ENCODE assay signal across 13 cellular contexts in the genomic region with DNA sequence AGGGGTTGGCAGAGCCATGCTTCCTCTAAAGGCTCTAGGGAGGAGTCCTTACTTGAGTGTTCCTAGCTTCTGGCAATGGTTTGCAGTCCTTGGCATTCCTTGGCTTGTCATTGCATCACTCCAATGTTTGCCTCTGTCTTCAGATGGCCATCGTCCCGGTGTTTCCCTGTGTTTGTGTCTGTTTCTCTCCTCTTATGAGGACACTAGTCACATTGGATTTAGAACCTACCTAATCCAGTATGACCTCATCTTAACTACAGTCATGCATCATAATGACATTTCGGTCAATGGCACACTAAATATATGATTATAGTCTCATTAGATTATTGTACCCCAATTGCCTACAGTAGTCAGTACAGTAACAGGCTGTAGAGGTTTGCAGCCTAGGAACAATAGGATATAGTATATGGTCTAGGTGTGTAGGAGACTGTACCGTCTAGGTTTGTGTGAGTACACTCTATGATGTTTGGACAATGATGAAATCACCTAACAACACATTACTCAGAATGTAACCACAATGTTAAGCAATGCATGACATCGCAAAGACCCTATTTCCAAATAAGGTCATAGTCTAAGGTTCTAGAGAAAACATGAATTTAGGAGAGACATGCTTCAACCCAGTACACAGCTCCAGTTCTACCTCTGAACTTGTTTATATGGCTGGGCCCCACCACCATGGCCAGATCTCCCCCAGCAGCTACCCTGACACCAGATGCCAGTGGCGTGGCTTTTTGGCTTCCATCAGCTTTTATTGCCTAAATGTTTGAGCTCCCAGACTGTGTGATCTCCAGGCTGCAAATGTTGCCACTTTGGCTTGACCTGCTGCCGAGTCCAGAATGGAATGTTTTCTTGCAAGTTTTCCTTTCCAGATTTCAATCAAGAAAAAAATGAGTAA. TPM values are rescaled to one million over a fixed set of nuclear protein-coding genes. Genes with fewer than 3 reads are reported as not detected.
DNase-seq lines count a peak whose midpoint lies in the region; FAIRE-seq and TF ChIP-seq lines count a peak whose summit lies in the region.
"Had no signal": no experiment of that assay in that cellular context is flagged by ENCODE, and none has a peak within 500 bp of the region (broad histone marks: within the 10 kb centered on the region; RNA-seq: fewer than 3 reads in every experiment).

No MANE protein-coding gene starts in this region.

- DNase-seq in HFFc6 (peak; percentile 22), RCC 7860 (ENCODE audit: low spot score) (peak; percentile 65), fibroblast of mammary gland (ENCODE audit: low read depth) (peak; percentile 78), Karpas-422 (no peak), NCI-H526 treated with DMSO at 0.1 percent for 48 hours (lab: John Stamatoyannopoulos, UW) (no peak), frontal cortex (ENCODE audit: low spot score in 2 of 2) (no peak)
- DNase-seq: activated B cell treated with CpG ODN at 0.5 μM for 24 hours; activated T-cell treated with anti-CD3 and anti-CD28 coated beads, Interleukin-2, amount 50 U/mL, for 1 hour; DMS153; naive thymus-derived CD8-positive, alpha-beta T cell; small intestine had no signal

- peak overlapping the region; percentile 82 for H3K27ac ChIP-seq in subcutaneous abdominal adipose tissue (ENCODE audit: low read depth, low read length)
- no peak overlapping the region for H3K27ac ChIP-seq in Karpas-422 (ENCODE audit: low read length)

- H3K27me3 Mint-ChIP-seq in HFFc6 (ENCODE audit: insufficient read depth) = no peaks in the 10 kb centered on the region; the same call in none of the 2 replicates

- H3K36me3 ChIP-seq in subcutaneous abdominal adipose tissue (ENCODE audit: control insufficient read depth in 5 of 5, insufficient read depth in 5 of 5, low read length in 5 of 5) = no peaks in the 10 kb centered on the region
- H3K36me3 ChIP-seq in Karpas-422 (ENCODE audit: insufficient read depth, low read length) = no peaks in the 10 kb centered on the region

- no peak overlapping the region for H3K4me2 ChIP-seq in Karpas-422 (ENCODE audit: low read depth, low read length, poor library complexity, severe bottlenecking)

- H3K9me3 ChIP-seq in subcutaneous abdominal adipose tissue (ENCODE audit: control insufficient read depth in 5 of 5, low read length in 5 of 5) (peaks cover 3 to 28% (median 21%) of the 10 kb centered on the region in 5 donors), Karpas-422 (ENCODE audit: low read length) (no peaks in the 10 kb centered on the region)

- FAIRE-seq in RCC 7860 (lab: Jason Lieb, UNC) (no peak), frontal cortex (lab: Jason Lieb, UNC) (no peak)
- FAIRE-seq: keratinocyte, small intestine had no signal

- H2AFZ ChIP-seq in Karpas-422 (ENCODE audit: low read length) = no peak overlapping the region

- no peaks in the 10 kb centered on the region for H3K27me3 ChIP-seq in subcutaneous abdominal adipose tissue (ENCODE audit: control insufficient read depth in 5 of 5, insufficient read depth in 4 of 5, low read length in 5 of 5)
- H3K27me3 ChIP-seq in Karpas-422 (ENCODE audit: low read length) = no peaks in the 10 kb centered on the region

- H3K4me1 Mint-ChIP-seq in HFFc6 (ENCODE audit: low read depth) = peaks cover 11% of the 10 kb centered on the region
- H3K4me1 Mint-ChIP-seq: activated B cell treated with CpG ODN at 0.5 μM for 24 hours; naive thymus-derived CD8-positive, alpha-beta T cell had no signal

- H3K4me1 ChIP-seq in subcutaneous abdominal adipose tissue (ENCODE audit: control insufficient read depth in 5 of 5, insufficient read depth in 5 of 5, low read length in 5 of 5) = peaks cover 0 to 17% (median 8%) of the 10 kb centered on the region in 5 donors
- no peaks in the 10 kb centered on the region for H3K4me1 ChIP-seq in Karpas-422 (ENCODE audit: low read length)

- no peaks in the 10 kb centered on the region for H3K9me2 ChIP-seq in Karpas-422 (replicated peaks; ENCODE audit: insufficient read depth, low read length)

- H3K9ac ChIP-seq in subcutaneous abdominal adipose tissue (ENCODE audit: low read length in 5 of 5) = peak overlapping the region in 1 of 5 donors; percentile 19
- H3K9ac ChIP-seq in Karpas-422 (ENCODE audit: low read length) = no peak overlapping the region

- H4K20me1 ChIP-seq in Karpas-422 (ENCODE audit: insufficient read depth, low read depth, low read length) = no peaks in the 10 kb centered on the region

- no peak overlapping the region for H3K27ac Mint-ChIP-seq in HFFc6
- H3K27ac Mint-ChIP-seq: activated B cell treated with CpG ODN at 0.5 μM for 24 hours; naive thymus-derived CD8-positive, alpha-beta T cell had no signal

- no peak for TF ChIP-seq CTCF in HFFc6 (IDR thresholded peaks at IDR 0.05)
- no peak for TF ChIP-seq CTCF in fibroblast of mammary gland (conservative IDR thresholded peaks at IDR 0.05; ENCODE audit: control insufficient read depth, insufficient read depth, low read depth, low read length)

- no peak overlapping the region for H3K4me3 Mint-ChIP-seq in HFFc6
- H3K4me3 Mint-ChIP-seq: activated B cell treated with CpG ODN at 0.5 μM for 24 hours; naive thymus-derived CD8-positive, alpha-beta T cell had no signal

- H3K36me3 Mint-ChIP-seq in HFFc6 (ENCODE audit: low read depth) = no peaks in the 10 kb centered on the region

- H3K79me2 ChIP-seq in Karpas-422 (ENCODE audit: low read length) = no peaks in the 10 kb centered on the region

- H3K9me3 Mint-ChIP-seq in HFFc6 = no peaks in the 10 kb centered on the region; the same call in 1 of the 2 replicates

- H3K4me3 ChIP-seq in fibroblast of mammary gland (ENCODE audit: control insufficient read depth, low read depth, low read length) (no peak overlapping the region), subcutaneous abdominal adipose tissue (ENCODE audit: low read depth in 1 of 5, low read length in 5 of 5) (no peak overlapping the region), Karpas-422 (ENCODE audit: low read length) (no peak overlapping the region)

RNA-seq across cellular contexts. Expression of a gene that starts 22.1 kb away (rescaled TPM):
- total RNA-seq in HFFc6 (2021; fragmentation: NEBNext Ultra II Directional; extraction: Animal tissue kit (Norgen Biotek cat#: 25700)) = not detected
- total RNA-seq in Karpas-422 (2014; rRNA removed; shearing (Covaris generic); ENCODE audit: low replicate concordance) = 0.04 TPM in 2 replicates
- not detected for total RNA-seq in frontal cortex
- total RNA-seq: activated B cell treated with CpG ODN at 0.5 μM for 24 hours; naive thymus-derived CD8-positive, alpha-beta T cell had no signal

Comparison
In these comparisons a context has a peak if more than half of its experiments do, and no peak if none do; other contexts are left out.
1. DNase-seq: peak in HFFc6 (single experiment), RCC 7860 (single experiment) and fibroblast of mammary gland (single experiment); none in Karpas-422 (single experiment), NCI-H526 treated with DMSO at 0.1 percent for 48 hours (single experiment) and frontal cortex (0 of 2).